8 cellular contexts compared by ENCODE assay signal in genomic region chr22:29503811-29504372, GRCh38. TPM values are rescaled to one million over a fixed set of nuclear protein-coding genes. Genes with fewer than 3 reads are reported as not detected.
DNase-seq lines count a peak whose midpoint lies in the region; ATAC-seq lines count a peak whose summit lies in the region.

No MANE protein-coding gene starts in this region.

- no peak for ATAC-seq in HG02623 (IDR thresholded peaks at IDR 0.05; ENCODE audit: unreplicated experiment)

- in situ Hi-C loops in Caki2 (cut with HindIII; ENCODE audit: low pct_unique_long_range_greater_than_20kb, low sequenced_read_pairs) = no loop called here

- DNase-seq in Caki2 (ENCODE audit: low read depth) (peak; percentile 53), NCI-H446 (lab: John Stamatoyannopoulos, UW) (peak; percentile 36 to 77), dermis blood vessel endothelial cell (peak; percentile 37), mucosa of gallbladder (ENCODE audit: low spot score) (peak; percentile 58), HT-29 (ENCODE audit: low spot score) (no peak), NCI-H748 treated with DMSO at 0.1 percent for 48 hours (lab: John Stamatoyannopoulos, UW) (no peak), NCI-H1092 treated with DMSO at 0.1 percent for 48 hours (lab: John Stamatoyannopoulos, UW) (no peak)

RNA-seq across cellular contexts. Expression of gene NEFH, which starts 23.9 kb away (rescaled TPM):
- total RNA-seq in Caki2 (2014; rRNA removed; shearing (Covaris generic); ENCODE audit: low replicate concordance) = not detected in 2 replicates
- under 0.01 and 0.56 TPM in 2 replicates for total RNA-seq in dermis blood vessel endothelial cell
- total RNA-seq in mucosa of gallbladder = 0.86 TPM
- not detected in 2 replicates for total RNA-seq in HT-29 (2014; rRNA removed; shearing (Covaris generic))

RNA-seq across cellular contexts. Expression of gene THOC5, which starts 49.7 kb away (rescaled TPM):
- total RNA-seq in Caki2 (2014; rRNA removed; shearing (Covaris generic); ENCODE audit: low replicate concordance) = 75.3 and 88.4 TPM in 2 replicates
- total RNA-seq in dermis blood vessel endothelial cell (53.1 and 62.4 TPM in 2 replicates), mucosa of gallbladder (39.8 TPM)
- 43.5 and 63.9 TPM in 2 replicates for total RNA-seq in HT-29 (2014; rRNA removed; shearing (Covaris generic))

Comparison
In these comparisons a context has a peak if more than half of its experiments do, and no peak if none do; other contexts are left out.
1. DNase-seq: peak in Caki2 (single experiment), NCI-H446 (2 of 2), dermis blood vessel endothelial cell (single experiment) and mucosa of gallbladder (single experiment); none in HT-29 (single experiment), NCI-H748 treated with DMSO at 0.1 percent for 48 hours (single experiment) and NCI-H1092 treated with DMSO at 0.1 percent for 48 hours (single experiment).